Comparison of ENCODE assay signal across 9 cellular contexts in the genomic region with DNA sequence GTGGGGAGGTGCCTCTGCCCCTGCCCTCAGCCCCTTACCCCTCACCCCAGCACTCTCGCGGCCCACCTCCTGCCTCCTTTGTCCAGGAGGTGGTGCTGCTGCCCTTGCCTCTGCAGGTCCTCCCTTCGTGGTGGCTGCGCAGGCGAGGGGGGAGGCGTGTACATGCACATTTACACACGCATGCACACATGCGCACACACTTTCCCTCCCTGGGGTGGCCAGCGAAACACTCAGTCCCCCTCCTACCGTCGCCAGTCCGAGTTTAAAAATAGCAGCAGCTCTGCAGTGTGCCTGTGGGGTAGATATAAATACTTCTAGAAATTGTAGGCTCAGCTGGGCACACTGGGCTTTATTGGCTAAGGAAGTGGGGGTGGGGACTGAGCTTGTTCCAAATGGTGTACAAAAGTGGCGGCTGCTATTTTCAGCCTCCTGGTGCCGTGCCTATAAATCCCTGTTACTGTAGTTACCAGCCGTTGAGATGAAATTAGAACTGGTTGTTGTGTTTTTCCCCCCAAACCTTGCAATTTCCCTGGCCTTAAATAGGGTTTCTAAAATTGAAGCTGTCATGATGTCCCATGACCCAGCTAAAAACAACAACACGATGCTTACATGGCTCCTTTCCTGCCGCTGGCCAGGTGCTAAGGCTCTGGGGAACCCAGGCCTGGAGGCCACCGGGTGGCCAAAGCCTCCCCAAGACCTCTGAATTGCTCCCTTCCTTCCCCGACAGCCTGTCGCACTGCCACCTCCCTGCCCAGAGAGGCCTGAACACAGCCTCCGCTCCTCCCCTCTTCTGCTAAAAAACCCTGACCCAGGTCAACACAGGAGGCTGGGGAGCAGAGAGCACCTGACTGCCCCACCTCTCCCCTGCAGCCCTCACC. TPM values are rescaled to one million over a fixed set of nuclear protein-coding genes. Genes with fewer than 3 reads are reported as not detected.
DNase-seq lines count a peak whose midpoint lies in the region; ATAC-seq and TF ChIP-seq lines count a peak whose summit lies in the region.
"Had no signal": no experiment of that assay in that cellular context is flagged by ENCODE, and none has a peak within 500 bp of the region (broad histone marks: within the 10 kb centered on the region; RNA-seq: fewer than 3 reads in every experiment).

No MANE protein-coding gene starts in this region.

- POLR2A ChIA-PET in HCT116 (lab: Charles Lee) = no interaction called here

- peak in 2 of 3 experiments; percentile 38 to 54; a peak in 4 of 6 replicates for TF ChIP-seq CTCF in HCT116 (IDR thresholded peaks at IDR 0.05 in 2 of 3, conservative IDR thresholded peaks at IDR 0.05 in 1 of 3; ENCODE audit: borderline replicate concordance in 1 of 3, insufficient read depth in 1 of 3, low read depth in 2 of 3, low read length in 2 of 3)
- peak; percentile 90 for TF ChIP-seq CTCF in WERI-Rb-1 (IDR thresholded peaks at IDR 0.05; ENCODE audit: low read depth, low read length)
- no peak for TF ChIP-seq CTCF in GM10266 (IDR thresholded peaks at IDR 0.05; ENCODE audit: control insufficient read depth, insufficient read depth, low read depth, missing control alignments)

- H3K27ac ChIP-seq in HCT116 (ENCODE audit: low read depth, low read length) (no peak overlapping the region), WERI-Rb-1 (peak overlapping the region; percentile 78)

- H3K36me3 ChIP-seq in HCT116 (ENCODE audit: control insufficient read depth in 1 of 2, insufficient read depth in 2 of 2, low read length in 2 of 2) (peaks cover 12 to 26% of the 10 kb centered on the region in 2 experiments; a peak in 3 of 4 replicates), WERI-Rb-1 (peaks cover 53% of the 10 kb centered on the region)

- H3K9me3 ChIP-seq in HCT116 (ENCODE audit: control insufficient read depth in 1 of 2, insufficient read depth in 1 of 2, low read depth in 1 of 2, low read length in 2 of 2) (no peaks in the 10 kb centered on the region), WERI-Rb-1 (ENCODE audit: severe bottlenecking) (no peaks in the 10 kb centered on the region)

- TF ChIP-seq POLR2A in HCT116 (IDR thresholded peaks at IDR 0.05; ENCODE audit: borderline replicate concordance, extremely low read depth, insufficient read depth, insufficient read length) = no peak

- DNase-seq in HCT116 (ENCODE audit: low read depth, low spot score) (no peak), WERI-Rb-1 (peak; percentile 95), hepatic stellate cell (ENCODE audit: low spot score) (peak; percentile 90), stromal cell of bone marrow (ENCODE audit: low read depth) (peak; percentile 39), GM10266 (ENCODE audit: extremely low spot score) (no peak)
- no peak for DNase-seq in activated CD8-positive, alpha-beta memory T cell treated with anti-CD3 and anti-CD28 coated beads for 24 hours
- DNase-seq: naive B cell had no signal

- ATAC-seq in HCT116 (peak; percentile 67), GM21723 (IDR thresholded peaks at IDR 0.05; ENCODE audit: unreplicated experiment) (no peak), GM18861 (IDR thresholded peaks at IDR 0.05; ENCODE audit: unreplicated experiment) (no peak)

- intact Hi-C loops in HCT116 (cut with micrococcal nuclease) = no loop called here

- RAD21 ChIA-PET in HCT116 (lab: Charles Lee; ENCODE audit: low non-redundant PET in 1 of 2, low total read pairs in 2 of 2, uncharacterized antibody in 2 of 2, unreplicated experiment in 2 of 2) = no interaction called here

- H3K9ac ChIP-seq in HCT116 (ENCODE audit: low read length) = no peak overlapping the region

- no peak overlapping the region for H3K4me2 ChIP-seq in HCT116 (ENCODE audit: low read length)

- H3K4me1 ChIP-seq in HCT116 (ENCODE audit: control insufficient read depth in 1 of 2, insufficient read depth in 2 of 2, low read length in 2 of 2) = no peaks in the 10 kb centered on the region

- H3K4me3 ChIP-seq in HCT116 (replicated peaks in 1 of 2; ENCODE audit: low read depth in 1 of 2, low read length in 2 of 2) (no peak overlapping the region), WERI-Rb-1 (ENCODE audit: low read depth, low read length) (no peak overlapping the region)

- CTCF ChIA-PET in HCT116 (lab: Charles Lee) = no interaction called here

- H3K9me2 ChIP-seq in HCT116 (ENCODE audit: insufficient read depth) = no peaks in the 10 kb centered on the region

- no peaks in the 10 kb centered on the region for H4K20me1 ChIP-seq in HCT116 (ENCODE audit: insufficient read depth)

- H2AFZ ChIP-seq in HCT116 (ENCODE audit: low read depth, low read length, poor library complexity, severe bottlenecking) = no peak overlapping the region

- no TSS peak for BruUV-seq in HCT116 (replicated peaks; lab: Mats Ljungman, UMichigan)

- peak; percentile 54 for TF ChIP-seq RAD21 in HCT116 (IDR thresholded peaks at IDR 0.05; ENCODE audit: low read depth)

- H3K27me3 ChIP-seq in HCT116 (ENCODE audit: insufficient read depth, low read length) (no peaks in the 10 kb centered on the region), WERI-Rb-1 (ENCODE audit: insufficient read depth, low read depth, severe bottlenecking) (no peaks in the 10 kb centered on the region)

- no peaks in the 10 kb centered on the region for H3K79me2 ChIP-seq in HCT116 (ENCODE audit: insufficient read depth, low read length)

TF ChIP-seq in HCT116, 20 proteins besides CTCF, POLR2A, EP300 and RAD21:
- TF ChIP-seq SRF (IDR thresholded peaks at IDR 0.05; ENCODE audit: low read depth) = no peak
- no peak for TF ChIP-seq JUND (IDR thresholded peaks at IDR 0.05)
- TF ChIP-seq EZH2phosphoT487 (IDR thresholded peaks at IDR 0.05; ENCODE audit: borderline replicate concordance) = no peak
- no peak for TF ChIP-seq CEBPB (IDR thresholded peaks at IDR 0.05; ENCODE audit: low read depth)
- no peak for TF ChIP-seq FOSL1 (IDR thresholded peaks at IDR 0.05; ENCODE audit: low read depth)
- no peak for TF ChIP-seq ZFX (IDR thresholded peaks at IDR 0.05)
- no peak for TF ChIP-seq SIN3A (IDR thresholded peaks at IDR 0.05; ENCODE audit: low read depth)
- TF ChIP-seq POLR2AphosphoS5 (IDR thresholded peaks at IDR 0.05; ENCODE audit: low read depth, low read length) = no peak

RNA-seq across cellular contexts. Expression of gene PICK1, which starts 12.4 kb away (rescaled TPM):
- total RNA-seq in HCT116 (2021; ENCODE audit: unreplicated experiment) = 40.0 TPM
- 30.7 and 32.6 TPM in 2 replicates for polyA plus RNA-seq in HCT116 (2012)

RNA-seq across cellular contexts. Expression of gene SLC16A8, which starts 14.4 kb away (rescaled TPM):
- total RNA-seq in HCT116 (2021; ENCODE audit: unreplicated experiment) = not detected
- 2.8 and 3.5 TPM in 2 replicates for polyA plus RNA-seq in HCT116 (2012)

RNA-seq across cellular contexts. Expression of gene BAIAP2L2, which starts 40.9 kb away (rescaled TPM):
- 1.0 TPM for total RNA-seq in HCT116 (2021; ENCODE audit: unreplicated experiment)
- 0.82 and 0.96 TPM in 2 replicates for polyA plus RNA-seq in HCT116 (2012)

Comparison
In these comparisons a context has a peak if more than half of its experiments do, and no peak if none do; other contexts are left out.
1. DNase-seq: peak in WERI-Rb-1 (single experiment), hepatic stellate cell (single experiment) and stromal cell of bone marrow (single experiment); none in HCT116 (single experiment), GM10266 (single experiment) and activated CD8-positive, alpha-beta memory T cell treated with anti-CD3 and anti-CD28 coated beads for 24 hours (single experiment).